1 cellular context compared by ENCODE assay signal in genomic region chr1:101971309-101971708, GRCh38.
TF ChIP-seq lines count a peak whose summit lies in the region.

No MANE protein-coding gene starts in this region.

TF ChIP-seq in IMR-90, 13 proteins besides CTCF, POLR2A, EP300 and RAD21:
- no peak for TF ChIP-seq RFX5 (IDR thresholded peaks at IDR 0.05; ENCODE audit: low read depth, low read length)
- TF ChIP-seq BHLHE40 (IDR thresholded peaks at IDR 0.05; ENCODE audit: low read depth, low read length), result no peak
